ENCODE assay signal across 8 cellular contexts in genomic region chr1:109398343-109399225, GRCh38. TPM values are rescaled to one million over a fixed set of nuclear protein-coding genes. Genes with fewer than 3 reads are reported as not detected.
DNase-seq lines count a peak whose midpoint lies in the region; ATAC-seq and TF ChIP-seq lines count a peak whose summit lies in the region.

No MANE protein-coding gene starts in this region.

- H3K27ac Mint-ChIP-seq in activated naive CD4-positive, alpha-beta T cell treated with anti-CD3 and anti-CD28 coated beads, Interleukin-2, amount 50 U/mL, for 24 hours, result no peak overlapping the region
- no peak overlapping the region for H3K27ac Mint-ChIP-seq in activated naive CD8-positive, alpha-beta T cell treated with anti-CD3 and anti-CD28 coated beads for 36 hours

- DNase-seq in activated naive CD4-positive, alpha-beta T cell treated with Interleukin-2 at 50 U/mL for 16 hours, result no peak
- DNase-seq in activated naive CD8-positive, alpha-beta T cell treated with anti-CD3 and anti-CD28 coated beads for 36 hours, result no peak
- DNase-seq in left kidney (ENCODE audit: low read depth, low spot score), result peak; percentile 32
- DNase-seq in testis, result no peak
- no peak for DNase-seq in NCI-H2196 treated with DMSO at 0.1 percent for 48 hours (lab: John Stamatoyannopoulos, UW; ENCODE audit: unreplicated experiment)

- H3K9me3 Mint-ChIP-seq in activated naive CD4-positive, alpha-beta T cell treated with anti-CD3 and anti-CD28 coated beads, Interleukin-2, amount 50 U/mL, for 24 hours, result no peaks in the 10 kb centered on the region
- H3K9me3 Mint-ChIP-seq in activated naive CD8-positive, alpha-beta T cell treated with anti-CD3 and anti-CD28 coated beads for 36 hours, result no peaks in the 10 kb centered on the region

- H3K4me3 ChIP-seq in testis, result peak overlapping the region; percentile 68 to 91

- WGBS in testis, 2 donors, result 26 to 28% methylated on average over 16 to 18 of the region's 18 CpGs

- peaks cover 31% of the 10 kb centered on the region for H3K27me3 Mint-ChIP-seq in activated naive CD4-positive, alpha-beta T cell treated with anti-CD3 and anti-CD28 coated beads, Interleukin-2, amount 50 U/mL, for 24 hours
- H3K27me3 Mint-ChIP-seq in activated naive CD8-positive, alpha-beta T cell treated with anti-CD3 and anti-CD28 coated beads for 36 hours, result peaks cover 34% of the 10 kb centered on the region

- no peaks in the 10 kb centered on the region for H3K27me3 ChIP-seq in testis

- no peaks in the 10 kb centered on the region for H3K36me3 ChIP-seq in testis (ENCODE audit: low read depth, missing control alignments)

- H3K9me3 ChIP-seq in testis, result no peaks in the 10 kb centered on the region

- no peak for TF ChIP-seq CTCF in testis (IDR thresholded peaks at IDR 0.05)

- intact Hi-C loops in testis (cut with DNase I; ENCODE audit: low total_unique reads), result loop anchor here (5.0 kb wide), 1 partner anchor 116 kb away; the partner anchor contains the start of gene PSRC1

- H3K36me3 Mint-ChIP-seq in activated naive CD4-positive, alpha-beta T cell treated with anti-CD3 and anti-CD28 coated beads, Interleukin-2, amount 50 U/mL, for 24 hours, result no peaks in the 10 kb centered on the region
- peaks cover 2% of the 10 kb centered on the region for H3K36me3 Mint-ChIP-seq in activated naive CD8-positive, alpha-beta T cell treated with anti-CD3 and anti-CD28 coated beads for 36 hours

- H3K4me1 ChIP-seq in testis, result peaks cover 30% of the 10 kb centered on the region

- peaks cover 22% of the 10 kb centered on the region for H3K4me1 Mint-ChIP-seq in activated naive CD4-positive, alpha-beta T cell treated with anti-CD3 and anti-CD28 coated beads, Interleukin-2, amount 50 U/mL, for 24 hours
- peaks cover 15% of the 10 kb centered on the region for H3K4me1 Mint-ChIP-seq in activated naive CD8-positive, alpha-beta T cell treated with anti-CD3 and anti-CD28 coated beads for 36 hours

- peak overlapping the region; percentile 82 to 88 for H3K27ac ChIP-seq in testis

- TF ChIP-seq POLR2A in testis (IDR thresholded peaks at IDR 0.05), result no peak

- ATAC-seq in GM21576 (IDR thresholded peaks at IDR 0.05; ENCODE audit: unreplicated experiment) (no peak), HG03159 (IDR thresholded peaks at IDR 0.05; ENCODE audit: unreplicated experiment) (no peak)

- peak overlapping the region; percentile 82 for H3K4me3 Mint-ChIP-seq in activated naive CD4-positive, alpha-beta T cell treated with anti-CD3 and anti-CD28 coated beads, Interleukin-2, amount 50 U/mL, for 24 hours
- H3K4me3 Mint-ChIP-seq in activated naive CD8-positive, alpha-beta T cell treated with anti-CD3 and anti-CD28 coated beads for 36 hours, result peak overlapping the region; percentile 77

RNA-seq across cellular contexts. Expression of gene SORT1, which starts 0.9 kb away (rescaled TPM):
- total RNA-seq in activated naive CD8-positive, alpha-beta T cell treated with anti-CD3 and anti-CD28 coated beads for 36 hours, result 1 to 10 TPM; 5.6 to 6.6 TPM
- total RNA-seq in testis, result 100 to 1,000 TPM; 174 to 212 TPM
- polyA plus RNA-seq in testis (ENCODE audit: insufficient read depth, low read depth, low replicate concordance), result 110 TPM

RNA-seq across cellular contexts. Expression of gene PSMA5, which starts 27.7 kb away (rescaled TPM):
- 100 to 1,000 TPM; 247 to 252 TPM for total RNA-seq in activated naive CD8-positive, alpha-beta T cell treated with anti-CD3 and anti-CD28 coated beads for 36 hours
- total RNA-seq in testis, result 10 to 100 TPM; 30.9 to 56.9 TPM
- 72.0 TPM for polyA plus RNA-seq in testis (ENCODE audit: insufficient read depth, low read depth, low replicate concordance)

Comparison
In these comparisons a context has a peak if more than half of its experiments do, and no peak if none do; other contexts are left out.
1. RNA of gene SORT1, which starts 0.9 kb away (total RNA-seq): 174 to 212 TPM in testis; 5.6 to 6.6 TPM in activated naive CD8-positive, alpha-beta T cell treated with anti-CD3 and anti-CD28 coated beads for 36 hours; every median in the first group is over 10 times any median in the second.
2. RNA of gene PSMA5, which starts 27.7 kb away (total RNA-seq): 247 to 252 TPM in activated naive CD8-positive, alpha-beta T cell treated with anti-CD3 and anti-CD28 coated beads for 36 hours; 30.9 to 56.9 TPM in testis; every median in the first group is over 4 times any median in the second.